ENCODE assay signal across 1 cellular context in the genomic region with DNA sequence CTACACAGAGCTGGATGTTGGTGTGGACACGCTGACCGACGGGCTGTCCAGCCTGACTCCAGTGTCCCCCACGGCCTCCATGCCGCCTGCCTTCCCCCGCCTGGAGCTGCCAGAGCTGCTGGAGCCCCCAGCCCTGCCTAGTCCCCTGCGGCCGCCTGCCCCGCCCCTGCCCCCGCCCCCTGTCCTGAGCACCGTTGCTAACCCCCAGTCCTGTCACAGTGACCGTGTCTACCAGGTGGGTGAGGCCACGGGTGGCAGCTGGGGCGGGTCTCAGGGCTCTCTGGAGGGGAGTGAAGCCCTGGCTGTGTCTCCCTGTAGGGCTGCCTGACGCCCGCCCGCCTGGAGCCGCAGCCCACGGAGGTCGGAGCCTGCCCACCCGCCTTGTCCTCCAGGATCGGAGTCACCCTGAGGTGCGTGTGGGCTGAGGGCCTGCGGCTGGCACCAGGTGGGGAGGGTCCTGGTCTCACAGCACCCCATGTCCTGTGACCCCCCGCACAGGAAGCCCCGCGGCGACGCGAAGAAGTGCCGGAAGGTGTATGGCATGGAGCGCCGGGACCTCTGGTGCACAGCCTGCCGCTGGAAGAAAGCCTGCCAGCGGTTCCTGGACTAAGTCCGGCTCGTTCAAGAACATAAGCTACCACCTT.
TF ChIP-seq lines count a peak whose summit lies in the region.

No MANE protein-coding gene starts in this region.

TF ChIP-seq in GM12878, 131 proteins besides CTCF, POLR2A, EP300 and RAD21:
- TF ChIP-seq NRF1 (conservative IDR thresholded peaks at IDR 0.05; ENCODE audit: low read depth, low read length) = no peak
- TF ChIP-seq MTA3 (IDR thresholded peaks at IDR 0.05; ENCODE audit: borderline replicate concordance, low read length) = no peak
- no peak for TF ChIP-seq EZH2 (IDR thresholded peaks at IDR 0.05; ENCODE audit: borderline replicate concordance, control insufficient read depth, low read depth, low read length)
- TF ChIP-seq, protein P1, sequence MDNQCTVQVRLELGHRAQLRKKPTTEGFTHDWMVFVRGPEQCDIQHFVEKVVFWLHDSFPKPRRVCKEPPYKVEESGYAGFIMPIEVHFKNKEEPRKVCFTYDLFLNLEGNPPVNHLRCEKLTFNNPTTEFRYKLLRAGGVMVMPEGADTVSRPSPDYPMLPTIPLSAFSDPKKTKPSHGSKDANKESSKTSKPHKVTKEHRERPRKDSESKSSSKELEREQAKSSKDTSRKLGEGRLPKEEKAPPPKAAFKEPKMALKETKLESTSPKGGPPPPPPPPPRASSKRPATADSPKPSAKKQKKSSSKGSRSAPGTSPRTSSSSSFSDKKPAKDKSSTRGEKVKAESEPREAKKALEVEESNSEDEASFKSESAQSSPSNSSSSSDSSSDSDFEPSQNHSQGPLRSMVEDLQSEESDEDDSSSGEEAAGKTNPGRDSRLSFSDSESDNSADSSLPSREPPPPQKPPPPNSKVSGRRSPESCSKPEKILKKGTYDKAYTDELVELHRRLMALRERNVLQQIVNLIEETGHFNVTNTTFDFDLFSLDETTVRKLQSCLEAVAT (IDR thresholded peaks at IDR 0.05) = no peak
- no peak for TF ChIP-seq FOS (IDR thresholded peaks at IDR 0.05; ENCODE audit: borderline replicate concordance, extremely low read depth, insufficient read length)
- TF ChIP-seq KLF5 (IDR thresholded peaks at IDR 0.05; ENCODE audit: partially characterized antibody) = no peak
- TF ChIP-seq TCF3 (IDR thresholded peaks at IDR 0.05; ENCODE audit: borderline replicate concordance, insufficient read depth, low read depth, low read length) = no peak
- no peak for TF ChIP-seq SUZ12 (IDR thresholded peaks at IDR 0.05; ENCODE audit: unreplicated experiment)
- TF ChIP-seq SIX5 (IDR thresholded peaks at IDR 0.05; ENCODE audit: low read depth, low read length, severe bottlenecking) = no peak
- no peak for TF ChIP-seq MEF2A (IDR thresholded peaks at IDR 0.05; ENCODE audit: insufficient read depth, low read depth, low read length)
- TF ChIP-seq MYB (IDR thresholded peaks at IDR 0.05; ENCODE audit: borderline replicate concordance, low read depth, low read length) = no peak
- no peak for TF ChIP-seq TCF12 (IDR thresholded peaks at IDR 0.05; ENCODE audit: low read depth, low read length)
- TF ChIP-seq EED (IDR thresholded peaks at IDR 0.05; ENCODE audit: low read depth) = no peak
- no peak for TF ChIP-seq CHD2 (IDR thresholded peaks at IDR 0.05; ENCODE audit: borderline replicate concordance, low read depth, low read length)
- no peak for TF ChIP-seq SMAD1 (IDR thresholded peaks at IDR 0.05; ENCODE audit: low read depth, partially characterized antibody)
- TF ChIP-seq CHD4 (IDR thresholded peaks at IDR 0.05) = no peak
- TF ChIP-seq PAX8 (IDR thresholded peaks at IDR 0.05) = no peak
- no peak for TF ChIP-seq SIN3A (IDR thresholded peaks at IDR 0.05; ENCODE audit: low read depth, low read length)
- TF ChIP-seq PKNOX1 (IDR thresholded peaks at IDR 0.05) = no peak
- TF ChIP-seq SMC3 (IDR thresholded peaks at IDR 0.05; ENCODE audit: borderline replicate concordance, low read length) = no peak
